8 cellular contexts compared by ENCODE assay signal in genomic region chr6:132511159-132511835, GRCh38. TPM values are rescaled to one million over a fixed set of nuclear protein-coding genes. Genes with fewer than 3 reads are reported as not detected.
A peak's percentile ranks its signal among the peaks of the same experiment; 100 is the strongest.
DNase-seq lines count a peak whose midpoint lies in the region; ATAC-seq and TF ChIP-seq lines count a peak whose summit lies in the region.

No MANE protein-coding gene starts in this region.

- peak overlapping the region; percentile 61 for H3K4me3 Mint-ChIP-seq in endothelial cell (ENCODE audit: unreplicated experiment)

- no peaks in the 10 kb centered on the region for H3K9me3 Mint-ChIP-seq in endothelial cell (ENCODE audit: unreplicated experiment)

- no peak overlapping the region for H2BK5ac ChIP-seq in trophoblast cell (ENCODE audit: low read depth, low read length, poor library complexity)

- DNase-seq in GM06990 (ENCODE audit: extremely low read depth, insufficient read length) (no peak), NAMALWA (ENCODE audit: low spot score) (peak; percentile 46), endothelial cell (ENCODE audit: low spot score) (no peak), trophoblast cell (peak in 1 of 2 donors; percentile 44), SKM-1 treated with dmso at 0.1 percent for 144 hours (lab: John Stamatoyannopoulos, UW; ENCODE audit: unreplicated experiment) (no peak), activated gamma-delta T cell treated with Interleukin-2 at 50 U/mL for 16 hours (no peak)

- no peak overlapping the region for H3K23ac ChIP-seq in trophoblast cell (ENCODE audit: low read length)

- ATAC-seq in GM21526 (IDR thresholded peaks at IDR 0.05; ENCODE audit: low FRiP score, unreplicated experiment) (no peak), GM18861 (IDR thresholded peaks at IDR 0.05; ENCODE audit: unreplicated experiment) (no peak)

- peaks cover 6% of the 10 kb centered on the region for H3K36me3 Mint-ChIP-seq in endothelial cell (ENCODE audit: low read depth, unreplicated experiment)

- no peak overlapping the region for H2BK12ac ChIP-seq in trophoblast cell (ENCODE audit: low read length)

- peak overlapping the region; percentile 84 for H3K4me3 ChIP-seq in GM06990 (replicated peaks; ENCODE audit: low read depth, low read length)
- no peak overlapping the region for H3K4me3 ChIP-seq in trophoblast cell (ENCODE audit: low read depth, low read length)

- no peak overlapping the region for H4K91ac ChIP-seq in trophoblast cell (ENCODE audit: low read depth, low read length)

- H3K27me3 ChIP-seq in GM06990 (replicated peaks; ENCODE audit: control insufficient read depth, insufficient read depth, low read length) (no peaks in the 10 kb centered on the region), trophoblast cell (ENCODE audit: insufficient read depth, low read length) (no peaks in the 10 kb centered on the region)

- peaks cover 0 to 2% of the 10 kb centered on the region in 2 experiments for H3K4me1 ChIP-seq in trophoblast cell (ENCODE audit: control insufficient read depth in 1 of 2, insufficient read depth in 2 of 2, low read length in 2 of 2)

- peak overlapping the region; percentile 40 for H3K27ac Mint-ChIP-seq in endothelial cell (ENCODE audit: unreplicated experiment)

- no peak overlapping the region for H3K14ac ChIP-seq in trophoblast cell (ENCODE audit: low read length)

- H2AK5ac ChIP-seq in trophoblast cell (ENCODE audit: low read length), result no peak overlapping the region

- peaks cover 6% of the 10 kb centered on the region for H3K79me1 ChIP-seq in trophoblast cell (ENCODE audit: low read length)

- no peak overlapping the region for H2AFZ ChIP-seq in trophoblast cell (ENCODE audit: insufficient read depth, low read length, poor library complexity)

- H3K27ac ChIP-seq in trophoblast cell (ENCODE audit: low read depth, low read length), result no peak overlapping the region

- no CpG with 5 or more reads among the region's 5 CpGs for WGBS in trophoblast cell (ENCODE audit: extremely low coverage, insufficient coverage, insufficient read length)

- H3K4me1 Mint-ChIP-seq in endothelial cell (ENCODE audit: unreplicated experiment), result peaks cover 12% of the 10 kb centered on the region

- H3K27me3 Mint-ChIP-seq in endothelial cell (ENCODE audit: unreplicated experiment), result no peaks in the 10 kb centered on the region

- no peak overlapping the region for H3K18ac ChIP-seq in trophoblast cell (ENCODE audit: low read length)

- no peaks in the 10 kb centered on the region for H3K9me3 ChIP-seq in trophoblast cell (ENCODE audit: insufficient read depth, low read depth, low read length)

- no peak overlapping the region for H3K9ac ChIP-seq in trophoblast cell (ENCODE audit: low read length)

- peak overlapping the region; percentile 18 for H4K12ac ChIP-seq in trophoblast cell (ENCODE audit: low read depth, low read length)

- peaks cover 4% of the 10 kb centered on the region for H3K79me2 ChIP-seq in trophoblast cell (ENCODE audit: control insufficient read depth, insufficient read depth, low read length, poor library complexity)

- H4K8ac ChIP-seq in trophoblast cell (ENCODE audit: low read depth, low read length), result no peak overlapping the region

- peaks cover 5% of the 10 kb centered on the region for H3K36me3 ChIP-seq in GM06990 (ENCODE audit: control insufficient read depth, insufficient read depth, low read length)
- H3K36me3 ChIP-seq in trophoblast cell (ENCODE audit: control insufficient read depth in 1 of 2, insufficient read depth in 2 of 2, low read length in 2 of 2), result peaks cover 2% of the 10 kb centered on the region in 2 experiments

- no peak overlapping the region for H2BK120ac ChIP-seq in trophoblast cell (ENCODE audit: insufficient read depth, low read length, poor library complexity)

- H3K4ac ChIP-seq in trophoblast cell (ENCODE audit: low read depth, low read length), result peak overlapping the region; percentile 58

- H3K4me2 ChIP-seq in trophoblast cell (ENCODE audit: low read length), result no peak overlapping the region

- TF ChIP-seq CTCF in GM06990 (IDR thresholded peaks at IDR 0.05; ENCODE audit: insufficient read depth, low read length, poor library complexity, severe bottlenecking) (no peak), endothelial cell (IDR thresholded peaks at IDR 0.05; ENCODE audit: unreplicated experiment) (no peak)

RNA-seq across cellular contexts. Expression of gene STX7, which starts 1.6 kb away (rescaled TPM):
- total RNA-seq in endothelial cell (ENCODE audit: unreplicated experiment), result 60.9 TPM
- polyA plus RNA-seq in trophoblast cell (2013), result 23.4 TPM in 2 replicates

RNA-seq across cellular contexts. Expression of gene TAAR9, which starts 26.8 kb away (rescaled TPM):
- not detected for total RNA-seq in endothelial cell (ENCODE audit: unreplicated experiment)
- polyA plus RNA-seq in trophoblast cell (2013), result not detected in 2 replicates

RNA-seq across cellular contexts. Expression of gene TAAR8, which starts 41.2 kb away (rescaled TPM):
- not detected for total RNA-seq in endothelial cell (ENCODE audit: unreplicated experiment)
- not detected in 2 replicates for polyA plus RNA-seq in trophoblast cell (2013)

RNA-seq across cellular contexts. Expression of gene TAAR6, which starts 58.8 kb away (rescaled TPM):
- total RNA-seq in endothelial cell (ENCODE audit: unreplicated experiment), result not detected
- not detected in 2 replicates for polyA plus RNA-seq in trophoblast cell (2013)
